In genomic region chr15:50556642-50557371, GRCh38 we compare ENCODE assay signal across 15 cellular contexts. TPM values are rescaled to one million over a fixed set of nuclear protein-coding genes. Genes with fewer than 3 reads are reported as not detected.
DNase-seq lines count a peak whose midpoint lies in the region; ATAC-seq and TF ChIP-seq lines count a peak whose summit lies in the region.
"Had no signal": no experiment of that assay in that cellular context is flagged by ENCODE, and none has a peak within 500 bp of the region (broad histone marks: within the 10 kb centered on the region; RNA-seq: fewer than 3 reads in every experiment).

No MANE protein-coding gene starts in this region.

- H3K4me1 Mint-ChIP-seq in activated CD8-positive, alpha-beta memory T cell treated with anti-CD3 and anti-CD28 coated beads, Interleukin-2, amount 10 ng/mL, durations not matched to agents 7 days and 5 days, result peaks cover 32% of the 10 kb centered on the region
- H3K4me1 Mint-ChIP-seq in CD4-positive, alpha-beta memory T cell, result peaks cover 7 to 13% (median 11%) of the 10 kb centered on the region in 4 donors
- H3K4me1 Mint-ChIP-seq in activated CD8-positive, alpha-beta T cell treated with anti-CD3 and anti-CD28 coated beads for 36 hours (ENCODE audit: low read depth), result peaks cover 29% of the 10 kb centered on the region
- peaks cover 26 to 29% of the 10 kb centered on the region in 2 donors for H3K4me1 Mint-ChIP-seq in immature natural killer cell

- TF ChIP-seq CTCF in activated CD8-positive, alpha-beta T cell treated with anti-CD3 and anti-CD28 coated beads for 36 hours (IDR thresholded peaks at IDR 0.05), result no peak

- intact Hi-C loops in CD4-positive, alpha-beta memory T cell (cut with micrococcal nuclease), result no loop called here
- intact Hi-C loops in activated CD8-positive, alpha-beta T cell treated with anti-CD3 and anti-CD28 coated beads for 36 hours (cut with micrococcal nuclease), result no loop called here

- peak; percentile 51 for ATAC-seq in activated CD8-positive, alpha-beta memory T cell treated with anti-CD3 and anti-CD28 coated beads, Interleukin-2, amount 10 ng/mL, durations not matched to agents 7 days and 5 days
- no peak for ATAC-seq in activated CD8-positive, alpha-beta T cell treated with anti-CD3 and anti-CD28 coated beads for 36 hours
- no peak for ATAC-seq in HG02588 (IDR thresholded peaks at IDR 0.05; ENCODE audit: unreplicated experiment)
- ATAC-seq: GM23338 had no signal

- no peaks in the 10 kb centered on the region for H3K9me3 ChIP-seq in CD4-positive, alpha-beta memory T cell (ENCODE audit: control insufficient read depth in 1 of 2, low read length in 2 of 2)

- H3K4me3 Mint-ChIP-seq in activated CD8-positive, alpha-beta memory T cell treated with anti-CD3 and anti-CD28 coated beads, Interleukin-2, amount 10 ng/mL, durations not matched to agents 7 days and 5 days, result no peak overlapping the region
- no peak overlapping the region for H3K4me3 Mint-ChIP-seq in CD4-positive, alpha-beta memory T cell
- H3K4me3 Mint-ChIP-seq in activated CD8-positive, alpha-beta T cell treated with anti-CD3 and anti-CD28 coated beads for 36 hours, result no peak overlapping the region
- no peak overlapping the region for H3K4me3 Mint-ChIP-seq in immature natural killer cell
- H3K4me3 Mint-ChIP-seq: GM23338 had no signal

- H3K27me3 ChIP-seq in CD4-positive, alpha-beta memory T cell (ENCODE audit: insufficient read depth, low read length), result no peaks in the 10 kb centered on the region

- POLR2A ChIA-PET in CD4-positive, alpha-beta memory T cell (lab: Charles Lee; ENCODE audit: partially characterized antibody), result no interaction called here
- POLR2A ChIA-PET in activated CD8-positive, alpha-beta T cell treated with anti-CD3 and anti-CD28 coated beads for 36 hours (lab: Charles Lee), result no interaction called here

- peaks cover 30% of the 10 kb centered on the region for H3K36me3 Mint-ChIP-seq in activated CD8-positive, alpha-beta memory T cell treated with anti-CD3 and anti-CD28 coated beads, Interleukin-2, amount 10 ng/mL, durations not matched to agents 7 days and 5 days
- peaks cover 14 to 22% of the 10 kb centered on the region in 2 donors for H3K36me3 Mint-ChIP-seq in CD4-positive, alpha-beta memory T cell
- peaks cover 20% of the 10 kb centered on the region for H3K36me3 Mint-ChIP-seq in activated CD8-positive, alpha-beta T cell treated with anti-CD3 and anti-CD28 coated beads for 36 hours (ENCODE audit: low read depth)
- H3K36me3 Mint-ChIP-seq in immature natural killer cell, result peaks cover 6 to 17% (median 10%) of the 10 kb centered on the region in 3 donors

- peaks cover 6% of the 10 kb centered on the region for H3K4me1 ChIP-seq in CD4-positive, alpha-beta memory T cell (ENCODE audit: insufficient read depth, low read length)

- no peak for DNase-seq in activated CD8-positive, alpha-beta memory T cell treated with anti-CD3 and anti-CD28 coated beads, Interleukin-2, amount 10 ng/mL, durations not matched to agents 7 days and 5 days
- DNase-seq in activated CD8-positive, alpha-beta memory T cell treated with anti-CD3 and anti-CD28 coated beads for 24 hours, result no peak
- no peak for DNase-seq in CD4-positive, alpha-beta memory T cell
- no peak for DNase-seq in activated CD8-positive, alpha-beta T cell treated with anti-CD3 and anti-CD28 coated beads for 36 hours
- no peak for DNase-seq in immature natural killer cell
- no peak for DNase-seq in UCSD-AML1 (lab: John Stamatoyannopoulos, UW; ENCODE audit: unreplicated experiment)
- no peak for DNase-seq in NCI-H128 (lab: John Stamatoyannopoulos, UW; ENCODE audit: unreplicated experiment)
- DNase-seq: AML-193, NCI-H1092, NCI-H1694, NCI-H446, PC-9 had no signal

- no peaks in the 10 kb centered on the region for H3K27me3 Mint-ChIP-seq in activated CD8-positive, alpha-beta memory T cell treated with anti-CD3 and anti-CD28 coated beads, Interleukin-2, amount 10 ng/mL, durations not matched to agents 7 days and 5 days
- no peaks in the 10 kb centered on the region for H3K27me3 Mint-ChIP-seq in CD4-positive, alpha-beta memory T cell
- H3K27me3 Mint-ChIP-seq in activated CD8-positive, alpha-beta T cell treated with anti-CD3 and anti-CD28 coated beads for 36 hours, result no peaks in the 10 kb centered on the region
- no peaks in the 10 kb centered on the region for H3K27me3 Mint-ChIP-seq in immature natural killer cell (ENCODE audit: low read depth in 3 of 3)

- H3K4me3 ChIP-seq in CD4-positive, alpha-beta memory T cell (ENCODE audit: low read length in 2 of 2), result no peak overlapping the region
- H3K4me3 ChIP-seq: GM23338, PC-9 had no signal

- no peaks in the 10 kb centered on the region for H3K9me3 Mint-ChIP-seq in activated CD8-positive, alpha-beta memory T cell treated with anti-CD3 and anti-CD28 coated beads, Interleukin-2, amount 10 ng/mL, durations not matched to agents 7 days and 5 days (ENCODE audit: low read depth)
- H3K9me3 Mint-ChIP-seq in CD4-positive, alpha-beta memory T cell, result no peaks in the 10 kb centered on the region
- H3K9me3 Mint-ChIP-seq in activated CD8-positive, alpha-beta T cell treated with anti-CD3 and anti-CD28 coated beads for 36 hours, result peaks cover 2% of the 10 kb centered on the region
- peaks cover 0 to 2% (median 0%) of the 10 kb centered on the region in 6 donors for H3K9me3 Mint-ChIP-seq in immature natural killer cell
- H3K9me3 Mint-ChIP-seq: GM23338 had no signal

- CTCF ChIA-PET in activated CD8-positive, alpha-beta memory T cell treated with anti-CD3 and anti-CD28 coated beads, Interleukin-2, amount 10 ng/mL, durations not matched to agents 7 days and 5 days (lab: Charles Lee), result interaction anchor here (1.0 kb wide), 1 partner anchor 12 kb away, joined by 3 read pairs; no protein-coding TSS in a partner anchor
- CTCF ChIA-PET in CD4-positive, alpha-beta memory T cell (lab: Charles Lee; ENCODE audit: partially characterized antibody), result no interaction called here
- CTCF ChIA-PET in activated CD8-positive, alpha-beta T cell treated with anti-CD3 and anti-CD28 coated beads for 36 hours (lab: Charles Lee), result no interaction called here

- H3K36me3 ChIP-seq in CD4-positive, alpha-beta memory T cell (ENCODE audit: insufficient read depth, low read length), result peaks cover 6% of the 10 kb centered on the region

- H3K27ac Mint-ChIP-seq in activated CD8-positive, alpha-beta memory T cell treated with anti-CD3 and anti-CD28 coated beads, Interleukin-2, amount 10 ng/mL, durations not matched to agents 7 days and 5 days, result no peak overlapping the region
- peak overlapping the region in 6 of 7 donors; percentile 4 to 72 (median 36) for H3K27ac Mint-ChIP-seq in CD4-positive, alpha-beta memory T cell
- peak overlapping the region; percentile 77 for H3K27ac Mint-ChIP-seq in activated CD8-positive, alpha-beta T cell treated with anti-CD3 and anti-CD28 coated beads for 36 hours
- peak overlapping the region in 4 of 6 donors; percentile 20 to 60 (median 30) for H3K27ac Mint-ChIP-seq in immature natural killer cell
- H3K27ac Mint-ChIP-seq: GM23338 had no signal

- no peak overlapping the region for H3K27ac ChIP-seq in CD4-positive, alpha-beta memory T cell (ENCODE audit: low read depth, low read length)
- H3K27ac ChIP-seq: PC-9 had no signal

RNA-seq across cellular contexts. Expression of gene USP50, which starts 10.3 kb away (rescaled TPM):
- not detected for total RNA-seq in activated CD8-positive, alpha-beta memory T cell treated with anti-CD3 and anti-CD28 coated beads, Interleukin-2, amount 10 ng/mL, durations not matched to agents 7 days and 5 days
- total RNA-seq in CD4-positive, alpha-beta memory T cell, result not detected
- not detected for polyA plus RNA-seq in CD4-positive, alpha-beta memory T cell
- not detected for total RNA-seq in activated CD8-positive, alpha-beta T cell treated with anti-CD3 and anti-CD28 coated beads for 36 hours
- polyA plus RNA-seq in immature natural killer cell, result not detected
- total RNA-seq: Daoy, GM23338, PC-9 had no signal
